ENCODE assay signal across 20 cellular contexts in the genomic region with DNA sequence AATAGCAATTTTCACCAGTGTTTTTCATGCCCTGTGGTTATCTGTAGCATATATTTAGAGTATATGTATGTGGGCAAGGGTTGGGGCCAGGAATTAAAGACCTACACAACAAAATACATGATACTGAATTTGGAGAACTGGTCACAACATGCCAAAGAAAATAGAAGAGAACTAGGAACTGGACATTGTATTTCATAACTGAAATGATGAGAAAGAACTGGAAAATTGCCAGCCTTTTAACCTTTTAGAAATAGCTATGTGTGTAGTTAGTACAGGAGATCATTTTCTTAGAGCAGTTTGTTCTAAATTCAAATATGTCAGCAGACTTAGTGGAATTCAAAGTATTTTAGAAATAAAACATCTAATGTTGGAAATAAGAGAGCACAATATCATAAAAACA.
DNase-seq lines count a peak whose midpoint lies in the region; ATAC-seq and TF ChIP-seq lines count a peak whose summit lies in the region.
"Had no signal": no experiment of that assay in that cellular context is flagged by ENCODE, and none has a peak within 500 bp of the region (broad histone marks: within the 10 kb centered on the region; RNA-seq: fewer than 3 reads in every experiment).

No MANE protein-coding gene starts in this region.

- ATAC-seq in heart left ventricle = peak in 3 of 4 donors; percentile 25 to 39 (median 33)
- peak; percentile 50 for ATAC-seq in left ventricle myocardium superior
- ATAC-seq in aorta (ENCODE audit: low FRiP score) = no peak
- no peak for ATAC-seq in HG03025 (IDR thresholded peaks at IDR 0.05; ENCODE audit: low FRiP score, unreplicated experiment)
- ATAC-seq: body of pancreas; left lung; naive thymus-derived CD8-positive, alpha-beta T cell; PC-3 had no signal

- H3K4me1 ChIP-seq in heart left ventricle = peaks cover 6 to 66% (median 45%) of the 10 kb centered on the region in 12 donors
- peaks cover 5 to 12% of the 10 kb centered on the region in 2 donors for H3K4me1 ChIP-seq in aorta (ENCODE audit: control insufficient read depth in 1 of 2, insufficient read depth in 2 of 2, low read length in 2 of 2)
- H3K4me1 ChIP-seq in uterus = no peaks in the 10 kb centered on the region

- TF ChIP-seq CTCF in heart left ventricle (IDR thresholded peaks at IDR 0.05) (no peak), choroid plexus epithelial cell (conservative IDR thresholded peaks at IDR 0.05; ENCODE audit: low read depth, low read length) (no peak), uterus (IDR thresholded peaks at IDR 0.05) (no peak)

- H3K36me3 ChIP-seq in heart left ventricle (peaks cover 0 to 9% (median 0%) of the 10 kb centered on the region in 9 donors), aorta (ENCODE audit: control insufficient read depth in 1 of 2, insufficient read depth in 2 of 2, low read length in 1 of 2) (peaks cover 0 to 1% of the 10 kb centered on the region in 2 donors), uterus (no peaks in the 10 kb centered on the region)
- H3K36me3 ChIP-seq: thoracic aorta had no signal

- peak overlapping the region in 4 of 12 donors; percentile 6 to 46 (median 16) for H3K27ac ChIP-seq in heart left ventricle
- H3K27ac ChIP-seq in aorta (ENCODE audit: low read depth in 1 of 2, low read length in 2 of 2) = no peak overlapping the region
- H3K27ac ChIP-seq in uterus = no peak overlapping the region
- H3K27ac ChIP-seq: body of pancreas, left lung had no signal

- DNase-seq in heart left ventricle (no peak), cardiac septum (ENCODE audit: low spot score) (no peak), choroid plexus epithelial cell (ENCODE audit: low read depth) (peak; percentile 93), left ventricle myocardium superior (no peak), aorta (no peak), uterus (no peak)
- DNase-seq in activated CD4-positive, CD25-positive, alpha-beta regulatory T cell treated with anti-CD3 and anti-CD28 coated beads, Interleukin-2, amount 50 U/mL, for 72 hours = no peak
- DNase-seq: ACHN; body of pancreas; hypothalamus; KG1; left lung; naive thymus-derived CD8-positive, alpha-beta T cell; NCI-H1436; NCI-H510A treated with DMSO at 0.1 percent for 48 hours; PC-3; stimulated activated CD4-positive, alpha-beta T cell treated with anti-CD3 and anti-CD28 coated beads, Interleukin-2, amount 100 ng/mL, for 48 hours; stimulated activated CD8-positive, alpha-beta memory T cell treated with anti-CD3 and anti-CD28 coated beads, Interleukin-4, amount 100 ng/mL, for 48 hours had no signal

- H3K9me3 ChIP-seq in heart left ventricle (peaks cover 0 to 22% (median 9%) of the 10 kb centered on the region in 12 donors), aorta (ENCODE audit: control insufficient read depth, low read length) (no peaks in the 10 kb centered on the region), uterus (peaks cover 0 to 8% of the 10 kb centered on the region in 2 donors)
- H3K9me3 ChIP-seq: body of pancreas had no signal

- no peaks in the 10 kb centered on the region for H3K27me3 ChIP-seq in heart left ventricle
- no peaks in the 10 kb centered on the region for H3K27me3 ChIP-seq in aorta (ENCODE audit: control insufficient read depth in 1 of 2, insufficient read depth in 2 of 2, low read length in 1 of 2)
- H3K27me3 ChIP-seq in uterus = no peaks in the 10 kb centered on the region
- H3K27me3 ChIP-seq: body of pancreas, left lung had no signal

- TF ChIP-seq POLR2A in heart left ventricle (IDR thresholded peaks at IDR 0.05) (no peak), uterus (IDR thresholded peaks at IDR 0.05) (no peak)

- intact Hi-C loops in heart left ventricle (cut with DNase I) = loop anchor here in 9 of 10 donors (5.0 to 10.0 kb wide), 8 partner anchors 63 to 654 kb away; partner anchors contain the start of gene TCF12 (in 1 of the 9)
- intact Hi-C loops in cardiac septum (cut with DNase I) = loop anchor here (5.0 to 10.0 kb wide), 2 partner anchors 63 to 654 kb away; no protein-coding TSS in a partner anchor
- intact Hi-C loops in left ventricle myocardium superior (cut with micrococcal nuclease) = loop anchor here (5.0 to 10.0 kb wide), 2 partner anchors 158 to 224 kb away; no protein-coding TSS in a partner anchor
- intact Hi-C loops in aorta (cut with DNase I) = loop anchor here (5.0 to 10.0 kb wide), 7 partner anchors 68 to 654 kb away; partner anchors contain the start of gene TCF12 (in 1 of the 2)
- intact Hi-C loops in uterus (cut with DNase I; ENCODE audit: low total_unique reads) = no loop called here

- H3K4me3 ChIP-seq in heart left ventricle (no peak overlapping the region), choroid plexus epithelial cell (ENCODE audit: low read depth, low read length) (no peak overlapping the region), aorta (ENCODE audit: low read length in 2 of 2) (no peak overlapping the region), uterus (no peak overlapping the region)
- H3K4me3 ChIP-seq: body of pancreas, left lung, thoracic aorta had no signal

Comparison
In these comparisons a context has a peak if more than half of its experiments do, and no peak if none do; other contexts are left out.
1. ATAC-seq: peak in heart left ventricle (3 of 4) and left ventricle myocardium superior (single experiment); none in aorta (single experiment) and HG03025 (single experiment).